15 cellular contexts compared by ENCODE assay signal in genomic region chr1:18653922-18654321, GRCh38. TPM values are rescaled to one million over a fixed set of nuclear protein-coding genes. Genes with fewer than 3 reads are reported as not detected.
DNase-seq lines count a peak whose midpoint lies in the region; ATAC-seq and TF ChIP-seq lines count a peak whose summit lies in the region.
"Had no signal": no experiment of that assay in that cellular context is flagged by ENCODE, and none has a peak within 500 bp of the region (broad histone marks: within the 10 kb centered on the region; RNA-seq: fewer than 3 reads in every experiment).

No MANE protein-coding gene starts in this region.

- H3K27me3 Mint-ChIP-seq in WTC11 (ENCODE audit: low read depth) = peaks cover 98% of the 10 kb centered on the region

- H3K36me3 Mint-ChIP-seq in WTC11 = no peaks in the 10 kb centered on the region

- 18% methylated on average over 12 of the region's 12 CpGs for WGBS in thymus

- no peaks in the 10 kb centered on the region for H3K9me3 Mint-ChIP-seq in WTC11

- peaks cover 80% of the 10 kb centered on the region for H3K4me1 ChIP-seq in thymus (ENCODE audit: control insufficient read depth, insufficient read depth, low read length)

- POLR2A ChIA-PET in WTC11 (lab: Charles Lee) = no interaction called here

- peak; percentile 10; the same call in 1 of the 2 replicates for ATAC-seq in WTC11
- ATAC-seq: HCT116, Panc1 had no signal

- TF ChIP-seq CTCF in WTC11 (IDR thresholded peaks at IDR 0.05) = no peak

- H3K27me3 ChIP-seq in thymus (ENCODE audit: control insufficient read depth, insufficient read depth) = no peaks in the 10 kb centered on the region

- H3K4me1 Mint-ChIP-seq in WTC11 = peaks cover 83% of the 10 kb centered on the region

- H3K9me3 ChIP-seq in thymus (ENCODE audit: control insufficient read depth) = no peaks in the 10 kb centered on the region

- DNase-seq in Jurkat, Clone E6-1 (ENCODE audit: low read depth, low spot score) = no peak
- no peak for DNase-seq in WTC11 (ENCODE audit: low spot score)
- peak; percentile 8 for DNase-seq in medulla oblongata (ENCODE audit: extremely low spot score)
- DNase-seq in NCI-H2081 (lab: John Stamatoyannopoulos, UW) = no peak
- DNase-seq in posterior cingulate gyrus = no peak
- DNase-seq in GM03348 (ENCODE audit: low spot score) = no peak
- DNase-seq: DMS79, MV-4-11, NCI-H187, NCI-H526 had no signal

- no peak overlapping the region for H3K4me3 Mint-ChIP-seq in WTC11

- peak overlapping the region; percentile 13 for H3K4me3 ChIP-seq in Jurkat, Clone E6-1 (ENCODE audit: low read length)
- no peak overlapping the region for H3K4me3 ChIP-seq in thymus (ENCODE audit: low read length)

- CTCF ChIA-PET in WTC11 (lab: Charles Lee) = interaction anchor here (0.6 to 3.3 kb wide), 7 partner anchors 9 to 1447 kb away, joined by 3 to 9 read pairs (median 4); no protein-coding TSS in a partner anchor

- intact Hi-C loops in posterior cingulate gyrus (cut with DNase I) = no loop called here

- no peak overlapping the region for H3K27ac Mint-ChIP-seq in WTC11

- no peaks in the 10 kb centered on the region for H3K36me3 ChIP-seq in thymus (ENCODE audit: control insufficient read depth, insufficient read depth)

- peak overlapping the region; percentile 61 for H3K27ac ChIP-seq in thymus (ENCODE audit: low read depth)
- H3K27ac ChIP-seq: C4-2B had no signal

TF ChIP-seq in WTC11, 78 proteins besides CTCF, POLR2A, EP300 and RAD21:
- TF ChIP-seq ELF4 (CRISPR knock-in tag; IDR thresholded peaks at IDR 0.05; ENCODE audit: low read depth) = no peak
- TF ChIP-seq USF1 (CRISPR knock-in tag; IDR thresholded peaks at IDR 0.05) = no peak
- TF ChIP-seq NFE2L1 (CRISPR knock-in tag; IDR thresholded peaks at IDR 0.05) = no peak
- TF ChIP-seq FOXP1 (CRISPR knock-in tag; IDR thresholded peaks at IDR 0.05; ENCODE audit: borderline replicate concordance) = no peak
- TF ChIP-seq ATF6 (CRISPR knock-in tag; IDR thresholded peaks at IDR 0.05) = no peak
- TF ChIP-seq ZBTB21 (CRISPR knock-in tag; IDR thresholded peaks at IDR 0.05; ENCODE audit: borderline replicate concordance) = no peak
- TF ChIP-seq ZNF121 (CRISPR knock-in tag; IDR thresholded peaks at IDR 0.05) = no peak
- no peak for TF ChIP-seq OVOL2 (CRISPR knock-in tag; IDR thresholded peaks at IDR 0.05; ENCODE audit: borderline replicate concordance)
- TF ChIP-seq USF2 (CRISPR knock-in tag; IDR thresholded peaks at IDR 0.05) = no peak
- no peak for TF ChIP-seq NFATC4 (CRISPR knock-in tag; IDR thresholded peaks at IDR 0.05)
- no peak for TF ChIP-seq RELA (CRISPR knock-in tag; IDR thresholded peaks at IDR 0.05; ENCODE audit: borderline replicate concordance)

RNA-seq across cellular contexts. Expression of gene PAX7, which starts 23.3 kb away (rescaled TPM):
- not detected for polyA plus RNA-seq in Jurkat, Clone E6-1 (2012; ENCODE audit: insufficient read depth, insufficient read length)
- 0.24 to 0.73 TPM (median 0.37 TPM) in 3 replicates for total RNA-seq in WTC11 (2021)
- polyA plus RNA-seq in thymus = 0.11 TPM
- total RNA-seq: SK-MEL-5 had no signal
